In genomic region chr15:75454471-75455418, GRCh38 we compare ENCODE assay signal across 8 cellular contexts. TPM values are rescaled to one million over a fixed set of nuclear protein-coding genes. Genes with fewer than 3 reads are reported as not detected.
DNase-seq lines count a peak whose midpoint lies in the region; ATAC-seq and TF ChIP-seq lines count a peak whose summit lies in the region.

No MANE protein-coding gene starts in this region.

- no peak overlapping the region for H2AFZ ChIP-seq in OCI-LY3 (ENCODE audit: low read depth, low read length)
- H2AFZ ChIP-seq in fibroblast of lung (ENCODE audit: low read length) = peak overlapping the region; percentile 64

- H3K9me3 ChIP-seq in OCI-LY3 (ENCODE audit: insufficient read depth, low read length) = no peaks in the 10 kb centered on the region
- no peaks in the 10 kb centered on the region for H3K9me3 ChIP-seq in fibroblast of lung (ENCODE audit: control insufficient read depth, insufficient read depth, low read depth, low read length)
- no peaks in the 10 kb centered on the region for H3K9me3 ChIP-seq in neutrophil
- H3K9me3 ChIP-seq in subcutaneous abdominal adipose tissue (ENCODE audit: control insufficient read depth in 5 of 5, low read length in 5 of 5) = no peaks in the 10 kb centered on the region

- peaks cover 2 to 3% of the 10 kb centered on the region in 2 donors for H3K36me3 Mint-ChIP-seq in activated T-cell treated with anti-CD3 and anti-CD28 coated beads, Interleukin-2, amount 50 U/mL, for 72 hours (ENCODE audit: insufficient read depth in 2 of 2)

- no peaks in the 10 kb centered on the region for H3K27me3 Mint-ChIP-seq in activated T-cell treated with anti-CD3 and anti-CD28 coated beads, Interleukin-2, amount 50 U/mL, for 72 hours (ENCODE audit: low read depth)

- H3K36me3 ChIP-seq in OCI-LY3 (replicated peaks; ENCODE audit: low read depth, low read length) (no peaks in the 10 kb centered on the region), fibroblast of lung (ENCODE audit: control insufficient read depth, insufficient read depth, low read length) (no peaks in the 10 kb centered on the region), neutrophil (no peaks in the 10 kb centered on the region), subcutaneous abdominal adipose tissue (ENCODE audit: control insufficient read depth in 5 of 5, insufficient read depth in 5 of 5, low read length in 5 of 5) (no peaks in the 10 kb centered on the region)

- TF ChIP-seq CTCF in OCI-LY3 (IDR thresholded peaks at IDR 0.05; ENCODE audit: low read depth, low read length) (no peak), fibroblast of lung (conservative IDR thresholded peaks at IDR 0.05 in 1 of 2, IDR thresholded peaks at IDR 0.05 in 1 of 2; ENCODE audit: low read depth in 1 of 2, low read length in 2 of 2) (no peak), neutrophil (IDR thresholded peaks at IDR 0.05) (no peak)

- no peaks in the 10 kb centered on the region for H3K9me3 Mint-ChIP-seq in activated T-cell treated with anti-CD3 and anti-CD28 coated beads, Interleukin-2, amount 50 U/mL, for 72 hours

- H3K27me3 ChIP-seq in OCI-LY3 (ENCODE audit: low read depth, low read length) (no peaks in the 10 kb centered on the region), fibroblast of lung (ENCODE audit: control insufficient read depth, insufficient read depth, low read length) (no peaks in the 10 kb centered on the region), neutrophil (no peaks in the 10 kb centered on the region), subcutaneous abdominal adipose tissue (ENCODE audit: control insufficient read depth in 5 of 5, insufficient read depth in 4 of 5, low read length in 5 of 5) (no peaks in the 10 kb centered on the region)

- H4K20me1 ChIP-seq in OCI-LY3 (ENCODE audit: insufficient read depth, low read length) (peaks cover 11% of the 10 kb centered on the region), fibroblast of lung (ENCODE audit: control insufficient read depth, extremely low read depth, insufficient read depth, low read length) (no peaks in the 10 kb centered on the region)

- DNase-seq in NCI-H524 (lab: John Stamatoyannopoulos, UW) (peak; percentile 83 to 87), NCI-H524 treated with DMSO at 0.1 percent for 48 hours (lab: John Stamatoyannopoulos, UW) (no peak), fibroblast of lung (ENCODE audit: low read depth in 2 of 2) (peak in 1 of 2 donors; percentile 60), DMS79 (lab: John Stamatoyannopoulos, UW) (no peak)
- peak; percentile 86 to 92 for DNase-seq in activated T-cell treated with anti-CD3 and anti-CD28 coated beads, Interleukin-2, amount 50 U/mL, for 72 hours

- H3K27ac ChIP-seq in OCI-LY3 (ENCODE audit: low read length) (peak overlapping the region; percentile 82), fibroblast of lung (ENCODE audit: insufficient read depth, low read length) (peak overlapping the region; percentile 94), neutrophil (peak overlapping the region; percentile 98), subcutaneous abdominal adipose tissue (ENCODE audit: low read depth, low read length) (peak overlapping the region; percentile 89)

- H3K4me1 ChIP-seq in OCI-LY3 (ENCODE audit: low read length) (peaks cover 10% of the 10 kb centered on the region), fibroblast of lung (ENCODE audit: control insufficient read depth, extremely low read depth, insufficient read depth, low read length) (peaks cover 7% of the 10 kb centered on the region), neutrophil (ENCODE audit: control insufficient read depth in 1 of 2, insufficient read depth in 1 of 2, low read depth in 1 of 2, low read length in 1 of 2) (peaks cover 40 to 43% of the 10 kb centered on the region in 2 experiments), subcutaneous abdominal adipose tissue (ENCODE audit: control insufficient read depth in 5 of 5, insufficient read depth in 5 of 5, low read length in 5 of 5) (peaks cover 11 to 41% (median 37%) of the 10 kb centered on the region in 5 donors)

- H3K4me1 Mint-ChIP-seq in activated T-cell treated with anti-CD3 and anti-CD28 coated beads, Interleukin-2, amount 50 U/mL, for 72 hours (ENCODE audit: low read depth) = peaks cover 27% of the 10 kb centered on the region

- peak in 1 of 2 donors; percentile 3 for ATAC-seq in activated T-cell treated with anti-CD3 and anti-CD28 coated beads, Interleukin-2, amount 50 U/mL, for 72 hours (replicated peaks in 1 of 2)

- peak overlapping the region; percentile 92 for H3K27ac Mint-ChIP-seq in activated T-cell treated with anti-CD3 and anti-CD28 coated beads, Interleukin-2, amount 50 U/mL, for 72 hours

- peak overlapping the region; percentile 91 to 96 for H3K4me3 Mint-ChIP-seq in activated T-cell treated with anti-CD3 and anti-CD28 coated beads, Interleukin-2, amount 50 U/mL, for 72 hours

- H3K4me2 ChIP-seq in OCI-LY3 (ENCODE audit: low read length) = peak overlapping the region; percentile 62
- H3K4me2 ChIP-seq in fibroblast of lung (ENCODE audit: extremely low read depth, insufficient read depth, low read length) = peak overlapping the region; percentile 72

- H3K79me2 ChIP-seq in OCI-LY3 (ENCODE audit: low read length) = peaks cover 32% of the 10 kb centered on the region
- peaks cover 14% of the 10 kb centered on the region for H3K79me2 ChIP-seq in fibroblast of lung (ENCODE audit: control insufficient read depth, insufficient read depth, low read length)

- peak overlapping the region; percentile 86 for H3K9ac ChIP-seq in OCI-LY3 (ENCODE audit: low read length)
- H3K9ac ChIP-seq in fibroblast of lung (ENCODE audit: insufficient read depth, low read length) = peak overlapping the region; percentile 81
- H3K9ac ChIP-seq in subcutaneous abdominal adipose tissue (ENCODE audit: low read length in 5 of 5) = peak overlapping the region in 4 of 5 donors; percentile 94 to 96 (median 94)

- peak overlapping the region; percentile 87 for H3K4me3 ChIP-seq in OCI-LY3 (ENCODE audit: low read length)
- peak overlapping the region; percentile 61 to 90 (median 76) for H3K4me3 ChIP-seq in fibroblast of lung (replicated peaks in 1 of 4; ENCODE audit: control extremely low read depth in 1 of 4, insufficient read depth in 1 of 4, low read depth in 3 of 4, low read length in 4 of 4)
- peak overlapping the region; percentile 90 for H3K4me3 ChIP-seq in neutrophil (ENCODE audit: low read depth in 1 of 2, low read length in 1 of 2)
- peak overlapping the region in 4 of 5 donors; percentile 75 to 94 (median 86) for H3K4me3 ChIP-seq in subcutaneous abdominal adipose tissue (ENCODE audit: low read depth in 1 of 5, low read length in 5 of 5)

RNA-seq across cellular contexts. Expression of gene SIN3A, which starts 3.3 kb away (rescaled TPM):
- total RNA-seq in activated T-cell treated with anti-CD3 and anti-CD28 coated beads, Interleukin-2, amount 50 U/mL, for 72 hours = 10 to 100 TPM; 93.1 to 96.4 TPM
- 21.1 and 27.2 TPM in 2 replicates for total RNA-seq in fibroblast of lung
- polyA plus RNA-seq in fibroblast of lung = 23.0 and 30.3 TPM in 2 replicates
- 18.8 TPM in 2 replicates for polyA plus RNA-seq in fibroblast of lung (2012)
- polyA minus RNA-seq in fibroblast of lung (ENCODE audit: low replicate concordance) = 81.2 and 115 TPM in 2 replicates

Comparison
In these comparisons a context has a peak if more than half of its experiments do, and no peak if none do; other contexts are left out.
1. DNase-seq: peak in NCI-H524 (2 of 2) and activated T-cell treated with anti-CD3 and anti-CD28 coated beads, Interleukin-2, amount 50 U/mL, for 72 hours (2 of 2); none in NCI-H524 treated with DMSO at 0.1 percent for 48 hours (single experiment) and DMS79 (single experiment).
2. Peak in every context shown above with its lines, with median percentiles within 50 percentile points of each other: H3K27ac ChIP-seq, H3K4me3 ChIP-seq and H3K9ac ChIP-seq.